In the genomic region with DNA sequence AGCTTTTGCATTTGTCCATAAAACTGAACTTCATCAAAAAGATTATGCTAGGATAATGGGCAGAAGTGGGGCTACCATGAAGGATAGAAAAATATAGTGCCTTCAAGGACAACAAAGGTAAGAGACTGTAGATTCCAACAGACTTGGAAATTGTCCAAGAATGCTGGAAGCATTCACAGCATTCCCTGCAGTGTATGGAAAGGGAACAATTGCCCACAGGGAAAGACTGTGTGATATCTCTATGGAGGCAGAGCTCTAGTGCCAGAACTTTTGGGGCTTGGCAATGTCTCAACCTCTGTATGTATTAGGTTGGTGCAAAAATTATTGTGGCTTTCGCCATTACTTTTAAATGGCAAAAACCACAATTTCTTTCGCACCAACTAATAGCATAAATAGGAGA, we compare ENCODE assay signal across 18 cellular contexts.
"Had no signal": no experiment of that assay in that cellular context is flagged by ENCODE, and none has a peak within 500 bp of the region (broad histone marks: within the 10 kb centered on the region; RNA-seq: fewer than 3 reads in every experiment).

No MANE protein-coding gene starts in this region.

- H3K27ac ChIP-seq: ascending aorta, lower lobe of right lung, neural progenitor cell, pancreas, right atrium auricular region, skin epidermis, testis, upper lobe of right lung, VCaP had no signal

- H3K4me1 ChIP-seq: ascending aorta, lower lobe of right lung, pancreas, right atrium auricular region, testis, upper lobe of right lung had no signal

- H3K9me3 ChIP-seq: ascending aorta, lower lobe of right lung, pancreas, right atrium auricular region, testis, upper lobe of right lung had no signal

- H3K36me3 ChIP-seq: ascending aorta, lower lobe of right lung, neural progenitor cell, pancreas, right atrium auricular region, upper lobe of right lung had no signal

- H3K4me3 ChIP-seq: ascending aorta, lower lobe of right lung, neural progenitor cell, pancreas, right atrium auricular region, skin epidermis, testis, upper lobe of right lung had no signal

- FAIRE-seq: pancreas had no signal

- DNase-seq: activated CD4-positive, alpha-beta memory T cell treated with anti-CD3 and anti-CD28 coated beads for 36 hours; activated gamma-delta T cell treated with Interleukin-2 at 50 U/mL for 16 hours; activated naive CD8-positive, alpha-beta T cell treated with anti-CD3 and anti-CD28 coated beads, Interleukin-2, amount 10 ng/mL, durations not matched to agents 7 days and 5 days; activated T-cell treated with anti-CD3 and anti-CD28 coated beads, Interleukin-2, amount 50 U/mL, for 72 hours; immature natural killer cell; left cardiac atrium; lower lobe of right lung; midbrain; pancreas; stimulated activated CD4-positive, alpha-beta T cell treated with anti-CD3 and anti-CD28 coated beads, Interleukin-4, amount 100 ng/mL, for 4 hours; stimulated activated naive CD8-positive, alpha-beta T cell treated with anti-CD3 and anti-CD28 coated beads, Interleukin-15, amount 100 ng/mL, for 72 hours; testis; upper lobe of right lung had no signal

- H3K27me3 ChIP-seq: ascending aorta, neural progenitor cell, pancreas, right atrium auricular region, testis, upper lobe of right lung had no signal
